Comparison of ENCODE assay signal across 28 cellular contexts in the genomic region with DNA sequence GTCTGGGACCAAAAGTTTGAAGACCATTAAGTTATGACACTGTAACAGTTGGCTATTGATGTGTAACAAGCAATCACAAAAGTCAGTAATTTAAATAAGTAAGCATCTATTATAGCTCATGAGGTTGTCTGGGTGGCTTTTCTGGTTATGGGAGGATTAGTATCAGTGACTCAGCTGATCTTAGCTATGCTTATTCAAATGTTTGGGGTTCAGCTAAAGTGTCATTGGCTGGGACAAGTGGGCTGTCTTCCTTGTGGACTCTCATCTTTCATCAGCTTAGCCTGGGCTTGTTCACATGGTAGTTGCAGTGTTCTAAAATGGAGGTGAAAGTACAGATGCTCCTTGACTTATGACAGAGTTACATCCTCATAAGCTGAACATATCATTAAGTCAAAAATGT.
"Had no signal": no experiment of that assay in that cellular context is flagged by ENCODE, and none has a peak within 500 bp of the region (broad histone marks: within the 10 kb centered on the region; RNA-seq: fewer than 3 reads in every experiment).

No MANE protein-coding gene starts in this region.

- H3K27ac ChIP-seq: cardiac muscle cell, RWPE1, SJSA1 had no signal

- H3K9me3 ChIP-seq: SJSA1 had no signal

- H3K4me3 ChIP-seq: cardiac muscle cell, SJSA1 had no signal

- H3K27me3 ChIP-seq: cardiac muscle cell, SJSA1 had no signal

- H3K4me1 ChIP-seq: SJSA1 had no signal

- DNase-seq: activated B cell treated with CpG ODN at 0.5 μM for 24 hours; activated CD4-positive, alpha-beta memory T cell treated with anti-CD3 and anti-CD28 coated beads for 36 hours; activated CD4-positive, alpha-beta T cell treated with anti-CD3 and anti-CD28 coated beads, Interleukin-2, amount 10 ng/mL, durations not matched to agents 7 days and 5 days; activated CD8-positive, alpha-beta memory T cell treated with anti-CD3 and anti-CD28 coated beads for 24 hours; activated effector memory CD4-positive, alpha-beta T cell treated with anti-CD3 and anti-CD28 coated beads, Interleukin-2, amount 50 U/mL, for 16 hours; activated naive CD4-positive, alpha-beta T cell treated with Interleukin-2 at 50 U/mL for 16 hours; activated naive CD8-positive, alpha-beta T cell treated with anti-CD3 and anti-CD28 coated beads, Interleukin-2, amount 50 U/mL, for 24 hours; activated T-cell treated with anti-CD3 and anti-CD28 coated beads, Interleukin-2, amount 50 U/mL, for 4 hours; amniotic stem cell; KBM-7; NCI-H1092 treated with DMSO at 0.1 percent for 48 hours; NCI-H1436; NCI-H1694 treated with DMSO at 0.1 percent for 48 hours; NCI-H2029 treated with DMSO at 0.1 percent for 48 hours; NCI-H345; NCI-H510A; NCI-H526 treated with DMSO at 0.1 percent for 48 hours; NCI-H82; NK-92 treated with Interleukin-12 subunit alpha and Interleukin-12 subunit beta, amount 100 ng/mL, for 24 hours; OCI-M1; SHP77; SW 1271 had no signal

- ATAC-seq: activated naive CD4-positive, alpha-beta T cell treated with anti-CD3 and anti-CD28 coated beads, Interleukin-2, amount 50 U/mL, for 72 hours; activated naive CD8-positive, alpha-beta T cell treated with anti-CD3 and anti-CD28 coated beads, Interleukin-2, amount 50 U/mL, for 24 hours; activated T-cell treated with anti-CD3 and anti-CD28 coated beads, Interleukin-2, amount 50 U/mL, for 4 hours; Panc1; SK-N-SH treated with all-trans-retinoic acid at 6 μM for 48 hours had no signal
